12 cellular contexts compared by ENCODE assay signal in genomic region chr12:68479261-68479581, GRCh38.
DNase-seq lines count a peak whose midpoint lies in the region; ATAC-seq, FAIRE-seq and TF ChIP-seq lines count a peak whose summit lies in the region.
"Had no signal": no experiment of that assay in that cellular context is flagged by ENCODE, and none has a peak within 500 bp of the region (broad histone marks: within the 10 kb centered on the region; RNA-seq: fewer than 3 reads in every experiment).

No MANE protein-coding gene starts in this region.

- no peaks in the 10 kb centered on the region for H3K9me2 ChIP-seq in Karpas-422 (replicated peaks; ENCODE audit: insufficient read depth, low read length)

- no peaks in the 10 kb centered on the region for H3K79me2 ChIP-seq in keratinocyte (ENCODE audit: control insufficient read depth, insufficient read depth, low read length)
- no peaks in the 10 kb centered on the region for H3K79me2 ChIP-seq in Karpas-422 (ENCODE audit: low read length)

- H3K9me1 ChIP-seq in keratinocyte (ENCODE audit: control insufficient read depth, extremely low read depth, insufficient read depth, low read length): no peaks in the 10 kb centered on the region

- ATAC-seq in thoracic aorta (ENCODE audit: insufficient number of reproducible peaks, low FRiP score, low read depth) (no peak), HG03457 (IDR thresholded peaks at IDR 0.05; ENCODE audit: unreplicated experiment) (no peak)
- ATAC-seq: upper lobe of right lung had no signal

- dilution Hi-C loops in keratinocyte (cut with MboI; ENCODE audit: extremely low pct_ligation_motif_present, low sequenced_read_pairs): no loop called here

- H3K4me1 ChIP-seq in keratinocyte (ENCODE audit: control insufficient read depth, extremely low read depth, insufficient read depth, low read length): peaks cover 45% of the 10 kb centered on the region
- H3K4me1 ChIP-seq in thoracic aorta (ENCODE audit: control insufficient read depth in 1 of 2, low read depth in 2 of 2): peaks cover 2 to 8% of the 10 kb centered on the region in 2 donors
- H3K4me1 ChIP-seq in Karpas-422 (ENCODE audit: low read length): peaks cover 8% of the 10 kb centered on the region
- H3K4me1 ChIP-seq: upper lobe of right lung had no signal

- peak overlapping the region; percentile 35 for H3K27ac ChIP-seq in keratinocyte (ENCODE audit: control insufficient read depth, insufficient read depth, low read length)
- H3K27ac ChIP-seq in thoracic aorta: peak overlapping the region; percentile 11 to 43
- no peak overlapping the region for H3K27ac ChIP-seq in Karpas-422 (ENCODE audit: low read length)
- H3K27ac ChIP-seq: upper lobe of right lung had no signal

- no peaks in the 10 kb centered on the region for H3K27me3 ChIP-seq in keratinocyte (ENCODE audit: control insufficient read depth, extremely low read depth, insufficient read depth, low read length)
- no peaks in the 10 kb centered on the region for H3K27me3 ChIP-seq in thoracic aorta (replicated peaks; ENCODE audit: insufficient read depth)
- H3K27me3 ChIP-seq in Karpas-422 (ENCODE audit: low read length): no peaks in the 10 kb centered on the region
- H3K27me3 ChIP-seq: upper lobe of right lung had no signal

- H3K9me3 ChIP-seq in keratinocyte (ENCODE audit: control insufficient read depth, low read depth, low read length): peaks cover 2% of the 10 kb centered on the region
- H3K9me3 ChIP-seq in thoracic aorta: no peaks in the 10 kb centered on the region
- no peaks in the 10 kb centered on the region for H3K9me3 ChIP-seq in Karpas-422 (ENCODE audit: low read length)
- H3K9me3 ChIP-seq: upper lobe of right lung had no signal

- DNase-seq in H4 (ENCODE audit: low spot score) (peak; percentile 33), amniotic stem cell (lab: John Stamatoyannopoulos, UW) (peak; percentile 64), keratinocyte (ENCODE audit: low read depth, low spot score) (no peak), thoracic aorta (ENCODE audit: low spot score) (no peak), Karpas-422 (no peak)
- no peak for DNase-seq in stimulated activated CD8-positive, alpha-beta memory T cell treated with anti-CD3 and anti-CD28 coated beads, Interleukin-4, amount 100 ng/mL, for 48 hours
- DNase-seq: activated naive CD4-positive, alpha-beta T cell treated with anti-CD3 and anti-CD28 coated beads, Interleukin-2, amount 10 ng/mL, durations not matched to agents 7 days and 5 days; GDM1; glutamatergic neuron; kidney; upper lobe of right lung had no signal

- H3K36me3 ChIP-seq in keratinocyte (ENCODE audit: control insufficient read depth in 2 of 2, extremely low read depth in 1 of 2, insufficient read depth in 2 of 2, low read length in 2 of 2) (no peaks in the 10 kb centered on the region), thoracic aorta (no peaks in the 10 kb centered on the region), Karpas-422 (ENCODE audit: insufficient read depth, low read length) (no peaks in the 10 kb centered on the region)
- H3K36me3 ChIP-seq: upper lobe of right lung had no signal

- peak overlapping the region; percentile 23 for H3K4me2 ChIP-seq in keratinocyte (ENCODE audit: control insufficient read depth, extremely low read depth, insufficient read depth, low read depth, low read length)
- H3K4me2 ChIP-seq in Karpas-422 (ENCODE audit: low read depth, low read length, poor library complexity, severe bottlenecking): no peak overlapping the region

- H4K20me1 ChIP-seq in keratinocyte (ENCODE audit: control insufficient read depth, extremely low read depth, insufficient read depth, low read length): no peaks in the 10 kb centered on the region
- no peaks in the 10 kb centered on the region for H4K20me1 ChIP-seq in Karpas-422 (ENCODE audit: insufficient read depth, low read depth, low read length)

- peak overlapping the region; percentile 12 for H2AFZ ChIP-seq in keratinocyte (ENCODE audit: control insufficient read depth, low read length)
- H2AFZ ChIP-seq in Karpas-422 (ENCODE audit: low read length): no peak overlapping the region

- FAIRE-seq in keratinocyte (lab: Jason Lieb, UNC): no peak
- FAIRE-seq: kidney had no signal

- no peak overlapping the region for H3K4me3 ChIP-seq in keratinocyte (ENCODE audit: control insufficient read depth in 2 of 3, extremely low read depth in 1 of 3, insufficient read depth in 2 of 3, low read depth in 1 of 3, low read length in 3 of 3)
- no peak overlapping the region for H3K4me3 ChIP-seq in thoracic aorta
- no peak overlapping the region for H3K4me3 ChIP-seq in Karpas-422 (ENCODE audit: low read length)
- H3K4me3 ChIP-seq: upper lobe of right lung had no signal

- TF ChIP-seq CTCF in keratinocyte (optimal IDR thresholded peaks at IDR 0.05 in 1 of 3, IDR thresholded peaks at IDR 0.05 in 1 of 3, conservative IDR thresholded peaks at IDR 0.05 in 1 of 3; ENCODE audit: extremely low read depth in 1 of 3, insufficient read depth in 2 of 3, low read length in 3 of 3): no peak
- no peak for TF ChIP-seq CTCF in thoracic aorta (IDR thresholded peaks at IDR 0.05)

- H3K9ac ChIP-seq in keratinocyte (ENCODE audit: control insufficient read depth, extremely low read depth, insufficient read depth, low read length): no peak overlapping the region
- no peak overlapping the region for H3K9ac ChIP-seq in Karpas-422 (ENCODE audit: low read length)

Comparison
In these comparisons a context has a peak if more than half of its experiments do, and no peak if none do; other contexts are left out.
1. DNase-seq: peak in H4 (single experiment) and amniotic stem cell (single experiment); none in keratinocyte (single experiment), thoracic aorta (single experiment), Karpas-422 (single experiment) and stimulated activated CD8-positive, alpha-beta memory T cell treated with anti-CD3 and anti-CD28 coated beads, Interleukin-4, amount 100 ng/mL, for 48 hours (single experiment).